1 cellular context compared by ENCODE assay signal in the genomic region with DNA sequence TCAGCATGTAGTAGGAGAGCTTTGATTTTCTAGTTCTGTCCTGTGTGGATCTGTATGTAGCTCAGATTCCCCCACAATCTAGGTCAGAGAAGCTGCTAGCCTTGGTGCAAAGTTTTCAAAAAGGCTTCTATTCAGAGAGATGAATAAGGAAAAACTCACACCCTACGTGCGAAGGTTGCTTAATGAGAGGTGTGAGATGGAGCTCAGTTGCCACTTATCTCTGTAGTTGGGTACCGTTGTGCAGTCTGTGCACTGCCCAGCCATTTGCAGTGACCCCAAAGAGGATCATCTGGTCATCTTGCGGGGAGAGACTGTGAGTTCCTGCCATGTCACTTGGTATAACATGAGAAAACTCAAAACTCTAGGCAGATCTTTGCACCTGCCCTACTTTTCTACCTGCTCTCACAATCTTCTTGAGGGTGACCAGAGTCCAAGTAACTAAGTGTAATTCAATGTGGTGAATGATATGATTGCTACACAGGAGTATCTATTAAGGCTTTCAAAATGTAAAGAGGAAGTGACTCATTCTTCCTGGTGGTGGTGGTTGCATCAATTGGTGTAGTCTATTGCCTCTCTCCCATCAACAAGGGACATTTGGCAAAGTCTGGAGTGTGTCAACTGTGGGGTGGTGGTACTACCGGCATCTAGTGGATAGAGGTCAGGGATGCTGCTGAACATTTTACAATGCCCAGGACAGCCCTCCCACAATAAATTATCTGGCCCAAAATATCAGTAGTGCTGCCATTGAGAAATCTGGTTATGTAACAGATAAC.
TF ChIP-seq lines count a peak whose summit lies in the region.

No MANE protein-coding gene starts in this region.

TF ChIP-seq in K562, 482 proteins besides CTCF, POLR2A, EP300 and RAD21 (continued from another document and continues in another):
- TF ChIP-seq, protein P1, sequence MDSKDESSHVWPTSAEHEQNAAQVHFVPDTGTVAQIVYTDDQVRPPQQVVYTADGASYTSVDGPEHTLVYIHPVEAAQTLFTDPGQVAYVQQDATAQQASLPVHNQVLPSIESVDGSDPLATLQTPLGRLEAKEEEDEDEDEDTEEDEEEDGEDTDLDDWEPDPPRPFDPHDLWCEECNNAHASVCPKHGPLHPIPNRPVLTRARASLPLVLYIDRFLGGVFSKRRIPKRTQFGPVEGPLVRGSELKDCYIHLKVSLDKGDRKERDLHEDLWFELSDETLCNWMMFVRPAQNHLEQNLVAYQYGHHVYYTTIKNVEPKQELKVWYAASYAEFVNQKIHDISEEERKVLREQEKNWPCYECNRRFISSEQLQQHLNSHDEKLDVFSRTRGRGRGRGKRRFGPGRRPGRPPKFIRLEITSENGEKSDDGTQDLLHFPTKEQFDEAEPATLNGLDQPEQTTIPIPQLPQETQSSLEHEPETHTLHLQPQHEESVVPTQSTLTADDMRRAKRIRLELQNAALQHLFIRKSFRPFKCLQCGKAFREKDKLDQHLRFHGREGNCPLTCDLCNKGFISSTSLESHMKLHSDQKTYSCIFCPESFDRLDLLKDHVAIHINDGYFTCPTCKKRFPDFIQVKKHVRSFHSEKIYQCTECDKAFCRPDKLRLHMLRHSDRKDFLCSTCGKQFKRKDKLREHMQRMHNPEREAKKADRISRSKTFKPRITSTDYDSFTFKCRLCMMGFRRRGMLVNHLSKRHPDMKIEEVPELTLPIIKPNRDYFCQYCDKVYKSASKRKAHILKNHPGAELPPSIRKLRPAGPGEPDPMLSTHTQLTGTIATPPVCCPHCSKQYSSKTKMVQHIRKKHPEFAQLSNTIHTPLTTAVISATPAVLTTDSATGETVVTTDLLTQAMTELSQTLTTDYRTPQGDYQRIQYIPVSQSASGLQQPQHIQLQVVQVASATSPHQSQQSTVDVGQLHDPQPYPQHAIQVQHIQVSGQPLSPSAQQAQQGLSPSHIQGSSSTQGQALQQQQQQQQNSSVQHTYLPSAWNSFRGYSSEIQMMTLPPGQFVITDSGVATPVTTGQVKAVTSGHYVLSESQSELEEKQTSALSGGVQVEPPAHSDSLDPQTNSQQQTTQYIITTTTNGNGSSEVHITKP (IDR thresholded peaks at IDR 0.05; ENCODE audit: partially characterized antibody) = peak; percentile 37
- TF ChIP-seq PCBP1 (IDR thresholded peaks at IDR 0.05; ENCODE audit: low read depth, low read length, poor library complexity, severe bottlenecking) = no peak
- TF ChIP-seq SPI1 (IDR thresholded peaks at IDR 0.05; ENCODE audit: borderline replicate concordance, low read depth, low read length) = peak; percentile 89
- no peak for TF ChIP-seq STAT5B (CRISPR knock-in tag; IDR thresholded peaks at IDR 0.05)
- peak in 1 of 2 experiments; percentile 33; a peak in 1 of 4 replicates for TF ChIP-seq RCOR1 (IDR thresholded peaks at IDR 0.05; ENCODE audit: borderline replicate concordance in 1 of 2, low read depth in 2 of 2, low read length in 2 of 2)
- TF ChIP-seq POLR2G (IDR thresholded peaks at IDR 0.05; ENCODE audit: low read depth, low read length) = no peak
- TF ChIP-seq CTBP1 (IDR thresholded peaks at IDR 0.05; ENCODE audit: borderline replicate concordance) = 0 out of 2 replicates have a peak, but pooled peaks have one; percentile 33
- TF ChIP-seq KDM1A (IDR thresholded peaks at IDR 0.05) = 0 out of 4 replicates have a peak, but pooled peaks of 1 of the 2 experiments have one; percentile 11
- TF ChIP-seq ZC3H4 (CRISPR knock-in tag; IDR thresholded peaks at IDR 0.05; ENCODE audit: borderline replicate concordance) = no peak
- no peak for TF ChIP-seq NFRKB (IDR thresholded peaks at IDR 0.05; ENCODE audit: low read depth)
- TF ChIP-seq, protein P2, sequence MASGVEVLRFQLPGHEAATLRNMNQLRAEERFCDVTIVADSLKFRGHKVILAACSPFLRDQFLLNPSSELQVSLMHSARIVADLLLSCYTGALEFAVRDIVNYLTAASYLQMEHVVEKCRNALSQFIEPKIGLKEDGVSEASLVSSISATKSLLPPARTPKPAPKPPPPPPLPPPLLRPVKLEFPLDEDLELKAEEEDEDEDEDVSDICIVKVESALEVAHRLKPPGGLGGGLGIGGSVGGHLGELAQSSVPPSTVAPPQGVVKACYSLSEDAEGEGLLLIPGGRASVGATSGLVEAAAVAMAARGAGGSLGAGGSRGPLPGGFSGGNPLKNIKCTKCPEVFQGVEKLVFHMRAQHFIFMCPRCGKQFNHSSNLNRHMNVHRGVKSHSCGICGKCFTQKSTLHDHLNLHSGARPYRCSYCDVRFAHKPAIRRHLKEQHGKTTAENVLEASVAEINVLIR (CRISPR knock-in tag; IDR thresholded peaks at IDR 0.05) = no peak
- no peak for TF ChIP-seq EGR1 (conservative IDR thresholded peaks at IDR 0.05)
- TF ChIP-seq, protein P3, sequence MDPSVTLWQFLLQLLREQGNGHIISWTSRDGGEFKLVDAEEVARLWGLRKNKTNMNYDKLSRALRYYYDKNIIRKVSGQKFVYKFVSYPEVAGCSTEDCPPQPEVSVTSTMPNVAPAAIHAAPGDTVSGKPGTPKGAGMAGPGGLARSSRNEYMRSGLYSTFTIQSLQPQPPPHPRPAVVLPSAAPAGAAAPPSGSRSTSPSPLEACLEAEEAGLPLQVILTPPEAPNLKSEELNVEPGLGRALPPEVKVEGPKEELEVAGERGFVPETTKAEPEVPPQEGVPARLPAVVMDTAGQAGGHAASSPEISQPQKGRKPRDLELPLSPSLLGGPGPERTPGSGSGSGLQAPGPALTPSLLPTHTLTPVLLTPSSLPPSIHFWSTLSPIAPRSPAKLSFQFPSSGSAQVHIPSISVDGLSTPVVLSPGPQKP (CRISPR knock-in tag; IDR thresholded peaks at IDR 0.05) = no peak
- TF ChIP-seq CBX3 (IDR thresholded peaks at IDR 0.05; ENCODE audit: borderline replicate concordance in 1 of 2, low read length in 2 of 2) = no peak
- peak; percentile 82 for TF ChIP-seq FOSL1 (tag; conservative IDR thresholded peaks at IDR 0.05)
- TF ChIP-seq ZNF121 (CRISPR knock-in tag; conservative IDR thresholded peaks at IDR 0.05) = no peak
- TF ChIP-seq FOXA1 (IDR thresholded peaks at IDR 0.05; ENCODE audit: borderline replicate concordance) = no peak
- TF ChIP-seq HDAC8 (tag; IDR thresholded peaks at IDR 0.05) = no peak
- TF ChIP-seq, protein P4, sequence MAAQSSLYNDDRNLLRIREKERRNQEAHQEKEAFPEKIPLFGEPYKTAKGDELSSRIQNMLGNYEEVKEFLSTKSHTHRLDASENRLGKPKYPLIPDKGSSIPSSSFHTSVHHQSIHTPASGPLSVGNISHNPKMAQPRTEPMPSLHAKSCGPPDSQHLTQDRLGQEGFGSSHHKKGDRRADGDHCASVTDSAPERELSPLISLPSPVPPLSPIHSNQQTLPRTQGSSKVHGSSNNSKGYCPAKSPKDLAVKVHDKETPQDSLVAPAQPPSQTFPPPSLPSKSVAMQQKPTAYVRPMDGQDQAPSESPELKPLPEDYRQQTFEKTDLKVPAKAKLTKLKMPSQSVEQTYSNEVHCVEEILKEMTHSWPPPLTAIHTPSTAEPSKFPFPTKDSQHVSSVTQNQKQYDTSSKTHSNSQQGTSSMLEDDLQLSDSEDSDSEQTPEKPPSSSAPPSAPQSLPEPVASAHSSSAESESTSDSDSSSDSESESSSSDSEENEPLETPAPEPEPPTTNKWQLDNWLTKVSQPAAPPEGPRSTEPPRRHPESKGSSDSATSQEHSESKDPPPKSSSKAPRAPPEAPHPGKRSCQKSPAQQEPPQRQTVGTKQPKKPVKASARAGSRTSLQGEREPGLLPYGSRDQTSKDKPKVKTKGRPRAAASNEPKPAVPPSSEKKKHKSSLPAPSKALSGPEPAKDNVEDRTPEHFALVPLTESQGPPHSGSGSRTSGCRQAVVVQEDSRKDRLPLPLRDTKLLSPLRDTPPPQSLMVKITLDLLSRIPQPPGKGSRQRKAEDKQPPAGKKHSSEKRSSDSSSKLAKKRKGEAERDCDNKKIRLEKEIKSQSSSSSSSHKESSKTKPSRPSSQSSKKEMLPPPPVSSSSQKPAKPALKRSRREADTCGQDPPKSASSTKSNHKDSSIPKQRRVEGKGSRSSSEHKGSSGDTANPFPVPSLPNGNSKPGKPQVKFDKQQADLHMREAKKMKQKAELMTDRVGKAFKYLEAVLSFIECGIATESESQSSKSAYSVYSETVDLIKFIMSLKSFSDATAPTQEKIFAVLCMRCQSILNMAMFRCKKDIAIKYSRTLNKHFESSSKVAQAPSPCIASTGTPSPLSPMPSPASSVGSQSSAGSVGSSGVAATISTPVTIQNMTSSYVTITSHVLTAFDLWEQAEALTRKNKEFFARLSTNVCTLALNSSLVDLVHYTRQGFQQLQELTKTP (IDR thresholded peaks at IDR 0.05; ENCODE audit: low read depth in 1 of 2, partially characterized antibody in 2 of 2) = no peak
- no peak for TF ChIP-seq ZNF174 (CRISPR knock-in tag; IDR thresholded peaks at IDR 0.05)
- peak; percentile 57; the same call in 1 of the 2 replicates for TF ChIP-seq EHMT2 (IDR thresholded peaks at IDR 0.05)
- TF ChIP-seq ZNF431 (CRISPR knock-in tag; IDR thresholded peaks at IDR 0.05) = no peak
- TF ChIP-seq, protein P5, sequence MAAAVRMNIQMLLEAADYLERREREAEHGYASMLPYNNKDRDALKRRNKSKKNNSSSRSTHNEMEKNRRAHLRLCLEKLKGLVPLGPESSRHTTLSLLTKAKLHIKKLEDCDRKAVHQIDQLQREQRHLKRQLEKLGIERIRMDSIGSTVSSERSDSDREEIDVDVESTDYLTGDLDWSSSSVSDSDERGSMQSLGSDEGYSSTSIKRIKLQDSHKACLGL (CRISPR knock-in tag; IDR thresholded peaks at IDR 0.05; ENCODE audit: borderline replicate concordance, poor library complexity, severe bottlenecking) = no peak
- TF ChIP-seq SMARCC2 (IDR thresholded peaks at IDR 0.05; ENCODE audit: low read depth) = no peak
- TF ChIP-seq TBL1XR1 (IDR thresholded peaks at IDR 0.05; ENCODE audit: low read length in 2 of 2) = no peak
- no peak for TF ChIP-seq E2F3 (CRISPR knock-in tag; IDR thresholded peaks at IDR 0.05)
- peak; percentile 54 for TF ChIP-seq ETV1 (tag; conservative IDR thresholded peaks at IDR 0.05; ENCODE audit: low read depth)
- TF ChIP-seq COPS2 (conservative IDR thresholded peaks at IDR 0.05) = no peak
- TF ChIP-seq RBM25 (IDR thresholded peaks at IDR 0.05; ENCODE audit: low read depth, low read length, severe bottlenecking) = no peak
- TF ChIP-seq ZNF586 (CRISPR knock-in tag; conservative IDR thresholded peaks at IDR 0.05) = no peak
- peak; percentile 23; the same call in 1 of the 2 replicates for TF ChIP-seq TCF3 (CRISPR knock-in tag; IDR thresholded peaks at IDR 0.05)
- TF ChIP-seq NR3C1 (CRISPR knock-in tag; IDR thresholded peaks at IDR 0.05) = no peak
- TF ChIP-seq BRCA1 (IDR thresholded peaks at IDR 0.05) = no peak
- TF ChIP-seq BRCA1 (CRISPR knock-in tag; IDR thresholded peaks at IDR 0.05) = no peak
- no peak for TF ChIP-seq ZNF184 (CRISPR knock-in tag; IDR thresholded peaks at IDR 0.05)
- TF ChIP-seq, protein P6, sequence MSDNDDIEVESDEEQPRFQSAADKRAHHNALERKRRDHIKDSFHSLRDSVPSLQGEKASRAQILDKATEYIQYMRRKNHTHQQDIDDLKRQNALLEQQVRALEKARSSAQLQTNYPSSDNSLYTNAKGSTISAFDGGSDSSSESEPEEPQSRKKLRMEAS (CRISPR knock-in tag; IDR thresholded peaks at IDR 0.05) = no peak
- no peak for TF ChIP-seq KAT2B (IDR thresholded peaks at IDR 0.05; ENCODE audit: low read depth, low read length)
- no peak for TF ChIP-seq EWSR1 (IDR thresholded peaks at IDR 0.05; ENCODE audit: borderline replicate concordance, low read depth, partially characterized antibody)
- TF ChIP-seq, protein P7, sequence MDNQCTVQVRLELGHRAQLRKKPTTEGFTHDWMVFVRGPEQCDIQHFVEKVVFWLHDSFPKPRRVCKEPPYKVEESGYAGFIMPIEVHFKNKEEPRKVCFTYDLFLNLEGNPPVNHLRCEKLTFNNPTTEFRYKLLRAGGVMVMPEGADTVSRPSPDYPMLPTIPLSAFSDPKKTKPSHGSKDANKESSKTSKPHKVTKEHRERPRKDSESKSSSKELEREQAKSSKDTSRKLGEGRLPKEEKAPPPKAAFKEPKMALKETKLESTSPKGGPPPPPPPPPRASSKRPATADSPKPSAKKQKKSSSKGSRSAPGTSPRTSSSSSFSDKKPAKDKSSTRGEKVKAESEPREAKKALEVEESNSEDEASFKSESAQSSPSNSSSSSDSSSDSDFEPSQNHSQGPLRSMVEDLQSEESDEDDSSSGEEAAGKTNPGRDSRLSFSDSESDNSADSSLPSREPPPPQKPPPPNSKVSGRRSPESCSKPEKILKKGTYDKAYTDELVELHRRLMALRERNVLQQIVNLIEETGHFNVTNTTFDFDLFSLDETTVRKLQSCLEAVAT (IDR thresholded peaks at IDR 0.05) = no peak
- no peak; the same call in 1 of the 2 replicates for TF ChIP-seq SMAD4 (CRISPR knock-in tag; conservative IDR thresholded peaks at IDR 0.05)
- TF ChIP-seq GTF2E2 (tag; IDR thresholded peaks at IDR 0.05) = no peak
- TF ChIP-seq, protein P8, sequence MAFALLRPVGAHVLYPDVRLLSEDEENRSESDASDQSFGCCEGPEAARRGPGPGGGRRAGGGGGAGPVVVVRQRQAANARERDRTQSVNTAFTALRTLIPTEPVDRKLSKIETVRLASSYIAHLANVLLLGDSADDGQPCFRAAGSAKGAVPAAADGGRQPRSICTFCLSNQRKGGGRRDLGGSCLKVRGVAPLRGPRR (CRISPR knock-in tag; IDR thresholded peaks at IDR 0.05) = no peak
- no peak for TF ChIP-seq ZNF224 (CRISPR knock-in tag; IDR thresholded peaks at IDR 0.05)
- TF ChIP-seq, protein P9, sequence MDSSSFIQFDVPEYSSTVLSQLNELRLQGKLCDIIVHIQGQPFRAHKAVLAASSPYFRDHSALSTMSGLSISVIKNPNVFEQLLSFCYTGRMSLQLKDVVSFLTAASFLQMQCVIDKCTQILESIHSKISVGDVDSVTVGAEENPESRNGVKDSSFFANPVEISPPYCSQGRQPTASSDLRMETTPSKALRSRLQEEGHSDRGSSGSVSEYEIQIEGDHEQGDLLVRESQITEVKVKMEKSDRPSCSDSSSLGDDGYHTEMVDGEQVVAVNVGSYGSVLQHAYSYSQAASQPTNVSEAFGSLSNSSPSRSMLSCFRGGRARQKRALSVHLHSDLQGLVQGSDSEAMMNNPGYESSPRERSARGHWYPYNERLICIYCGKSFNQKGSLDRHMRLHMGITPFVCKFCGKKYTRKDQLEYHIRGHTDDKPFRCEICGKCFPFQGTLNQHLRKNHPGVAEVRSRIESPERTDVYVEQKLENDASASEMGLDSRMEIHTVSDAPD (CRISPR knock-in tag; IDR thresholded peaks at IDR 0.05) = peak; percentile 22; the same call in 1 of the 2 replicates
- no peak for TF ChIP-seq TOE1 (IDR thresholded peaks at IDR 0.05; ENCODE audit: borderline replicate concordance)
- no peak for TF ChIP-seq TOE1 (CRISPR knock-in tag; IDR thresholded peaks at IDR 0.05; ENCODE audit: borderline replicate concordance, low read depth)
- no peak for TF ChIP-seq GTF2A2 (tag; IDR thresholded peaks at IDR 0.05)
- no peak for TF ChIP-seq CBX1 (IDR thresholded peaks at IDR 0.05; ENCODE audit: low read depth)
- TF ChIP-seq CBX2 (IDR thresholded peaks at IDR 0.05; ENCODE audit: insufficient read depth, low read length, poor library complexity, severe bottlenecking) = no peak
- TF ChIP-seq ZSCAN32 (CRISPR knock-in tag; IDR thresholded peaks at IDR 0.05) = no peak
- TF ChIP-seq, protein P10, sequence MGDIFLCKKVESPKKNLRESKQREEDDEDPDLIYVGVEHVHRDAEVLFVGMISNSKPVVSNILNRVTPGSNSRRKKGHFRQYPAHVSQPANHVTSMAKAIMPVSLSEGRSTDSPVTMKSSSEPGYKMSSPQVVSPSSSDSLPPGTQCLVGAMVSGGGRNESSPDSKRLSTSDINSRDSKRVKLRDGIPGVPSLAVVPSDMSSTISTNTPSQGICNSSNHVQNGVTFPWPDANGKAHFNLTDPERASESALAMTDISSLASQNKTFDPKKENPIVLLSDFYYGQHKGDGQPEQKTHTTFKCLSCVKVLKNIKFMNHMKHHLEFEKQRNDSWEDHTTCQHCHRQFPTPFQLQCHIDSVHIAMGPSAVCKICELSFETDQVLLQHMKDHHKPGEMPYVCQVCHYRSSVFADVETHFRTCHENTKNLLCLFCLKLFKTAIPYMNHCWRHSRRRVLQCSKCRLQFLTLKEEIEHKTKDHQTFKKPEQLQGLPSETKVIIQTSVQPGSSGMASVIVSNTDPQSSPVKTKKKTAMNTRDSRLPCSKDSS (IDR thresholded peaks at IDR 0.05; ENCODE audit: low read depth, partially characterized antibody) = no peak
